ENCODE assay signal across 1 cellular context in the genomic region with DNA sequence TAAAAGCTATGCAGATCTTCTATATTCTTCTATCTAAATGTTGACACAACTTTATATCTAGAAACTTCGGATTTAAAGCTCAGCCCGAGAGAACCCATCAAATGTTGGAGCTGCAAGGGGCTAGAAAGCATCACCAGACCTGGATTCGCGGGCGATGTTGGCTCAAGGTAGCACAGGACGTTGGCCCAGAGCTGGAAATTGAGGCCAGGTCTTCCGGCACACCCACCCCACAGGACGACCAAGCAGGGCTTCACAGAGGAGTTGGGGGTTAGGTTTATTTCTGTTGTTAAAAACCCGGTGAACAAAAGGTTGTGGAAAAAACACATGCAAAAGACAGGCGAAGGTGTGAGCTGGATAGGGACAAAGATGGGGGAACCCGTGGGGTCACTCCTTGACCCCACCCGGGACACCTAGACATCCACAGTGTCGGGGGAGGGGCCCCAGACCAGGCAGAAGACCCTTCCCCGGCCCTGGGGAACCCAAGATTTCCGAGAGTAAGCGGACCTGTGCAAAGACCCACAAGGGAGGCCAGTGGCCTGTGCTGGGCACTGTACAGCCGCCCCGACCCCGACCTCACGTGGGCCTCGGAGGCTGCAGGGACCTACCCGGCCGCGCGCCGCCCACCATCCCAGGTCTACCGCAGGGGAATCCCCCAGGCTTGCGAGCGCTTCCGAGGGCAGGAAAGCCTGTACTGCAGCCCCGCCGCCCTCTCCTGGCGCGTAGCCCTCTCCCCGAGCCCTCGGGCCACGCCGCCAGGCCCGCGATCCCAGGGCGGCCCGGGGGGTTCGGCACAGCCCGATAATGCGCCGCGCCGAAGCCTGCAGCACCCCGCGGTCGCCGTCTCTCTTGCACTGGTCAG.
TF ChIP-seq lines count a peak whose summit lies in the region.

No MANE protein-coding gene starts in this region.

TF ChIP-seq in H1, 55 proteins besides CTCF, POLR2A, EP300 and RAD21:
- TF ChIP-seq BRCA1 (IDR thresholded peaks at IDR 0.05; ENCODE audit: low read depth, low read length) (no peak), SUZ12 (IDR thresholded peaks at IDR 0.05; ENCODE audit: low read length) (0 out of 2 replicates have a peak, but pooled peaks have one; percentile 23), CBX8 (IDR thresholded peaks at IDR 0.05; ENCODE audit: borderline replicate concordance, low read depth, low read length) (no peak), HDAC6 (IDR thresholded peaks at IDR 0.05; ENCODE audit: low read depth, low read length) (no peak), TEAD4 (IDR thresholded peaks at IDR 0.05; ENCODE audit: low read depth, low read length) (no peak), SP2 (IDR thresholded peaks at IDR 0.05; ENCODE audit: low read length) (no peak), KDM1A (IDR thresholded peaks at IDR 0.05; ENCODE audit: borderline replicate concordance, low read length) (no peak), RXRA (IDR thresholded peaks at IDR 0.05; ENCODE audit: insufficient read depth, low read depth, low read length) (no peak), JUND (IDR thresholded peaks at IDR 0.05; ENCODE audit: low read length) (no peak), RNF2 (IDR thresholded peaks at IDR 0.05; ENCODE audit: borderline replicate concordance, low read depth, low read length, missing control alignments, poor library complexity, severe bottlenecking) (peak; percentile 6), ZNF274 (IDR thresholded peaks at IDR 0.05; ENCODE audit: borderline replicate concordance, extremely low read depth, low read length) (no peak), SIRT6 (IDR thresholded peaks at IDR 0.05; ENCODE audit: low read length) (no peak), KDM4A (IDR thresholded peaks at IDR 0.05; ENCODE audit: low read depth, low read length, severe bottlenecking) (peak; percentile 91), HDAC2 (IDR thresholded peaks at IDR 0.05; ENCODE audit: borderline replicate concordance in 1 of 2, low read depth in 2 of 2, low read length in 2 of 2) (peak in 1 of 2 experiments; percentile 64; a peak in 1 of 4 replicates)
- TF ChIP-seq, protein P1, sequence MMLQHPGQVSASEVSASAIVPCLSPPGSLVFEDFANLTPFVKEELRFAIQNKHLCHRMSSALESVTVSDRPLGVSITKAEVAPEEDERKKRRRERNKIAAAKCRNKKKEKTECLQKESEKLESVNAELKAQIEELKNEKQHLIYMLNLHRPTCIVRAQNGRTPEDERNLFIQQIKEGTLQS (IDR thresholded peaks at IDR 0.05; ENCODE audit: insufficient read depth, low read depth, low read length), result no peak
- TF ChIP-seq, protein P2, sequence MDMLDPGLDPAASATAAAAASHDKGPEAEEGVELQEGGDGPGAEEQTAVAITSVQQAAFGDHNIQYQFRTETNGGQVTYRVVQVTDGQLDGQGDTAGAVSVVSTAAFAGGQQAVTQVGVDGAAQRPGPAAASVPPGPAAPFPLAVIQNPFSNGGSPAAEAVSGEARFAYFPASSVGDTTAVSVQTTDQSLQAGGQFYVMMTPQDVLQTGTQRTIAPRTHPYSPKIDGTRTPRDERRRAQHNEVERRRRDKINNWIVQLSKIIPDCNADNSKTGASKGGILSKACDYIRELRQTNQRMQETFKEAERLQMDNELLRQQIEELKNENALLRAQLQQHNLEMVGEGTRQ (IDR thresholded peaks at IDR 0.05; ENCODE audit: low read length), result no peak
